Comparison of ENCODE assay signal across 1 cellular context in the genomic region with DNA sequence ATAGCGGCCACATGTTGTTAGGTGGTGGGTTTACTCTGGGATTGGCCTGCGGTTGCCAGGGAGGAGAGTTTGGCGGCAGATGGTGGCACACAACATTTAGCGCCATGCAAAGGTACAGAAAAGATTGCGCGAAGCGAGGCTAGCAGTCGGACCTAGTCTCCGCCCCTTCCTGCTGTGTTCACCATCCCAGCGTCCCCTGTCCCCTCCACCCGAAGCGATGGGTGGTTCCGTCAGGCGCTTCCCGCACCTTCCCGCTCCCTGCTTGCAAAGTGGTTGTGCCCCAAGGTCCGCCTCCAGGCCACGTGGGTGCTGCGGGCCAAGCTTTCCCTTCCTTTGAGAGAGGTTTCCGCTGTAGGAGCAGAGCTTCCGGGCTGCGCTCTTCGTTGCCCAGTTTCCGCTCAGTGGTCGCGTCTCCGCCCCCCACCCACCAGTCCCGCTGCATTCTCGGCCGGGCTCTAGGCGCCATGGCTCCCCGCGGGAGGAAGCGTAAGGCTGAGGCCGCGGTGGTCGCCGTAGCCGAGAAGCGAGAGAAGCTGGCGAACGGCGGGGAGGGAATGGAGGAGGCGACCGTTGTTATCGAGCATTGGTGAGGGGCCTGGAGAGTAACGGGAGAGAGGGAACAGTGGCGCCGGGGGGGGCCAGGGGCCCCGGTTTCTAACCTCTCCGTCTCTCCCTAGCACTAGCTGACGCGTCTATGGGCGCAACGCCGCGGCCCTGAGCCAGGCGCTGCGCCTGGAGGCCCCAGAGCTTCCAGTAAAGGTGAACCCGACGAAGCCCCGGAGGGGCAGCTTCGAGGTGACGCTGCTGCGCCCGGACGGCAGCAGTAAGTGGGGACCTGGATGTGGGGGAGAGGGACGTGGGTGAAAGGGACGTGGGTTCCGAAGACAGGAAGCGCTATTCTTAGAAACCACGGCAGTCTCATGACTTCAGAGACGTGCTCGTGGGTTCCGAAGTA.
TF ChIP-seq lines count a peak whose summit lies in the region.

A gene with protein sequence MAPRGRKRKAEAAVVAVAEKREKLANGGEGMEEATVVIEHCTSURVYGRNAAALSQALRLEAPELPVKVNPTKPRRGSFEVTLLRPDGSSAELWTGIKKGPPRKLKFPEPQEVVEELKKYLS (plus strand): TSS at position 360 of the 955 bp plus-strand sequence. CDS start 105 bp downstream, at position 465.

TF ChIP-seq in K562, 482 proteins besides CTCF, POLR2A, EP300 and RAD21 (continued from another document and continues in another):
- TF ChIP-seq, protein P1, sequence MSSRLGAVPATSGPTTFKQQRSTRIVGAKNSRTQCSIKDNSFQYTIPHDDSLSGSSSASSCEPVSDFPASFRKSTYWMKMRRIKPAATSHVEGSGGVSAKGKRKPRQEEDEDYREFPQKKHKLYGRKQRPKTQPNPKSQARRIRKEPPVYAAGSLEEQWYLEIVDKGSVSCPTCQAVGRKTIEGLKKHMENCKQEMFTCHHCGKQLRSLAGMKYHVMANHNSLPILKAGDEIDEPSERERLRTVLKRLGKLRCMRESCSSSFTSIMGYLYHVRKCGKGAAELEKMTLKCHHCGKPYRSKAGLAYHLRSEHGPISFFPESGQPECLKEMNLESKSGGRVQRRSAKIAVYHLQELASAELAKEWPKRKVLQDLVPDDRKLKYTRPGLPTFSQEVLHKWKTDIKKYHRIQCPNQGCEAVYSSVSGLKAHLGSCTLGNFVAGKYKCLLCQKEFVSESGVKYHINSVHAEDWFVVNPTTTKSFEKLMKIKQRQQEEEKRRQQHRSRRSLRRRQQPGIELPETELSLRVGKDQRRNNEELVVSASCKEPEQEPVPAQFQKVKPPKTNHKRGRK (tag; IDR thresholded peaks at IDR 0.05), result no peak
- TF ChIP-seq ARID1B (IDR thresholded peaks at IDR 0.05), result peak; percentile 60
- TF ChIP-seq OTX1 (CRISPR knock-in tag; IDR thresholded peaks at IDR 0.05), result peak; percentile 68; the same call in 1 of the 2 replicates
- peak; percentile 95 for TF ChIP-seq NBN (IDR thresholded peaks at IDR 0.05; ENCODE audit: low read depth)
- TF ChIP-seq CBX2 (IDR thresholded peaks at IDR 0.05; ENCODE audit: insufficient read depth, low read length, poor library complexity, severe bottlenecking), result no peak
- TF ChIP-seq ZNF586 (CRISPR knock-in tag; conservative IDR thresholded peaks at IDR 0.05), result no peak
- TF ChIP-seq, protein P2, sequence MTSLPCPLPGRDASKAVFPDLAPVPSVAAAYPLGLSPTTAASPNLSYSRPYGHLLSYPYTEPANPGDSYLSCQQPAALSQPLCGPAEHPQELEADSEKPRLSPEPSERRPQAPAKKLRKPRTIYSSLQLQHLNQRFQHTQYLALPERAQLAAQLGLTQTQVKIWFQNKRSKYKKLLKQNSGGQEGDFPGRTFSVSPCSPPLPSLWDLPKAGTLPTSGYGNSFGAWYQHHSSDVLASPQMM (CRISPR knock-in tag; IDR thresholded peaks at IDR 0.05), result 0 out of 2 replicates have a peak, but pooled peaks have one; percentile 41
- TF ChIP-seq, protein P3, sequence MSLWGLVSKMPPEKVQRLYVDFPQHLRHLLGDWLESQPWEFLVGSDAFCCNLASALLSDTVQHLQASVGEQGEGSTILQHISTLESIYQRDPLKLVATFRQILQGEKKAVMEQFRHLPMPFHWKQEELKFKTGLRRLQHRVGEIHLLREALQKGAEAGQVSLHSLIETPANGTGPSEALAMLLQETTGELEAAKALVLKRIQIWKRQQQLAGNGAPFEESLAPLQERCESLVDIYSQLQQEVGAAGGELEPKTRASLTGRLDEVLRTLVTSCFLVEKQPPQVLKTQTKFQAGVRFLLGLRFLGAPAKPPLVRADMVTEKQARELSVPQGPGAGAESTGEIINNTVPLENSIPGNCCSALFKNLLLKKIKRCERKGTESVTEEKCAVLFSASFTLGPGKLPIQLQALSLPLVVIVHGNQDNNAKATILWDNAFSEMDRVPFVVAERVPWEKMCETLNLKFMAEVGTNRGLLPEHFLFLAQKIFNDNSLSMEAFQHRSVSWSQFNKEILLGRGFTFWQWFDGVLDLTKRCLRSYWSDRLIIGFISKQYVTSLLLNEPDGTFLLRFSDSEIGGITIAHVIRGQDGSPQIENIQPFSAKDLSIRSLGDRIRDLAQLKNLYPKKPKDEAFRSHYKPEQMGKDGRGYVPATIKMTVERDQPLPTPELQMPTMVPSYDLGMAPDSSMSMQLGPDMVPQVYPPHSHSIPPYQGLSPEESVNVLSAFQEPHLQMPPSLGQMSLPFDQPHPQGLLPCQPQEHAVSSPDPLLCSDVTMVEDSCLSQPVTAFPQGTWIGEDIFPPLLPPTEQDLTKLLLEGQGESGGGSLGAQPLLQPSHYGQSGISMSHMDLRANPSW (CRISPR knock-in tag; IDR thresholded peaks at IDR 0.05), result no peak
- peak; percentile 65; the same call in 1 of the 2 replicates for TF ChIP-seq TCF7 (IDR thresholded peaks at IDR 0.05; ENCODE audit: borderline replicate concordance)
- TF ChIP-seq, protein P4, sequence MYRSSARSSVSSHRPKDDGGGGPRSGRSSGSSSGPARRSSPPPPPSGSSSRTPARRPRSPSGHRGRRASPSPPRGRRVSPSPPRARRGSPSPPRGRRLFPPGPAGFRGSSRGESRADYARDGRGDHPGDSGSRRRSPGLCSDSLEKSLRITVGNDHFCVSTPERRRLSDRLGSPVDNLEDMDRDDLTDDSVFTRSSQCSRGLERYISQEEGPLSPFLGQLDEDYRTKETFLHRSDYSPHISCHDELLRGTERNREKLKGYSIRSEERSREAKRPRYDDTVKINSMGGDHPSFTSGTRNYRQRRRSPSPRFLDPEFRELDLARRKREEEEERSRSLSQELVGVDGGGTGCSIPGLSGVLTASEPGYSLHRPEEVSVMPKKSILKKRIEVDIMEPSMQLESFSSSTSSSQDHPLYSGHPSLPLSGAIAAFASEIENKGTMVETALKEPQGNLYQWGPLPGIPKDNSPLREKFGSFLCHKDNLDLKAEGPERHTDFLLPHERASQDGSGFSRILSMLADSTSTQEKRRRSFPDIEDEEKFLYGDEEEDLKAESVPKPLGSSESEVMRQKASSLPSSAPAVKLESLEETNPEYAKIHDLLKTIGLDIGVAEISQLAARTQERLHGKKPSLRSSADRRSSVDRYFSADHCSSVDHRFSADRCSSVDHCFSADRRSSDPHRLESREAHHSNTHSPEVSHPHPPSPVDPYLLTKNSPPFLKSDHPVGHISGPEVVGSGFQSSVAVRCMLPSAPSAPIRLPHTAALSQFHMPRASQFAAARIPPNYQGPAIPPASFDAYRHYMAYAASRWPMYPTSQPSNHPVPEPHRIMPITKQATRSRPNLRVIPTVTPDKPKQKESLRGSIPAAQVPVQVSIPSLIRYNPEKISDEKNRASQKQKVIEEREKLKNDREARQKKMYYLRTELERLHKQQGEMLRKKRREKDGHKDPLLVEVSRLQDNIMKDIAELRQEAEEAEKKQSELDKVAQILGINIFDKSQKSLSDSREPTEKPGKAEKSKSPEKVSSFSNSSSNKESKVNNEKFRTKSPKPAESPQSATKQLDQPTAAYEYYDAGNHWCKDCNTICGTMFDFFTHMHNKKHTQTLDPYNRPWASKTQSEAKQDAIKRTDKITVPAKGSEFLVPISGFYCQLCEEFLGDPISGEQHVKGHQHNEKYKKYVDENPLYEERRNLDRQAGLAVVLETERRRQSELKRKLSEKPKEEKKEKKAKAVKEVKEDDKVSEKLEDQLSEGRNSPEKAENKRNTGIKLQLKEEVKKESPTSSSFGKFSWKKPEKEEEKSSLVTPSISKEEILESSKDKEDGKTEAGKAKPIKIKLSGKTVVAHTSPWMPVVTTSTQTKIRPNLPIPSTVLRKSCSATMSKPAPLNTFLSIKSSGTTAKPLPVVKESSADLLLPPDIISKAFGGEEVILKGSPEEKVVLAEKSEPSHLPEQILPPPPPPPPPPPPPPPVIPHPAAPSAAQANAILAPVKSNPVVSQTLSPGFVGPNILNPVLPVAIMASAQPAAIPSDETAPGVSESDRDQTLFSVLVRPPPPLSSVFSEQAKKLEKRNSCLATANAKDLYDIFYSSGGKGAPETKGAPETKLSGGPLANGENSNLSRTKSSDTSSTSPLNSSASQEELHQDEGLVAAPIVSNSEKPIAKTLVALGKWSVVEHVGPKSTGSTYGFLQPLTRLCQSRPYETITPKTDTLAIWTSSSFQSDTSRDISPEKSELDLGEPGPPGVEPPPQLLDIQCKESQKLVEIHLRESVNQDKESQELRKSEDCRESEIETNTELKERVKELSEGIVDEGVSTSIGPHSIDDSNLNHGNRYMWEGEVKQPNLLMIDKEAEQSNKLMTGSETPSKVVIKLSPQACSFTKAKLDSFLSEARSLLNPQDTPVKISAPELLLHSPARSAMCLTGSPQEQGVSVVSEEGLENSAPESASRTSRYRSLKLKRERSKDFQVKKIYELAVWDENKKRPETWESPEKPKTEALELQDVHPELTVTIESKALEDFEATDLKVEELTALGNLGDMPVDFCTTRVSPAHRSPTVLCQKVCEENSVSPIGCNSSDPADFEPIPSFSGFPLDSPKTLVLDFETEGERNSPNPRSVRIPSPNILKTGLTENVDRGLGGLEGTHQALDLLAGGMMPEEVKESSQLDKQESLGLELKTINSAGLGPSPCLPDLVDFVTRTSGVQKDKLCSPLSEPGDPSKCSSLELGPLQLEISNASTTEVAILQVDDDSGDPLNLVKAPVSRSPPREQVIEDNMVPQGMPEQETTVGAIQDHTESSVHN (IDR thresholded peaks at IDR 0.05; ENCODE audit: borderline replicate concordance in 1 of 2, low read depth in 1 of 2), result no peak
- TF ChIP-seq BRF1 (IDR thresholded peaks at IDR 0.05; ENCODE audit: borderline replicate concordance, extremely low read depth, insufficient read length), result no peak
- no peak for TF ChIP-seq MED1 (CRISPR knock-in tag; IDR thresholded peaks at IDR 0.05; ENCODE audit: borderline replicate concordance)
- TF ChIP-seq CREM (IDR thresholded peaks at IDR 0.05; ENCODE audit: low read depth), result peak; percentile 90
- TF ChIP-seq, protein P5, sequence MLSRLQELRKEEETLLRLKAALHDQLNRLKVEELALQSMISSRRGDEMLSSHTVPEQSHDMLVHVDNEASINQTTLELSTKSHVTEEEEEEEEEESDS (CRISPR knock-in tag; IDR thresholded peaks at IDR 0.05), result no peak
- TF ChIP-seq, protein P6, sequence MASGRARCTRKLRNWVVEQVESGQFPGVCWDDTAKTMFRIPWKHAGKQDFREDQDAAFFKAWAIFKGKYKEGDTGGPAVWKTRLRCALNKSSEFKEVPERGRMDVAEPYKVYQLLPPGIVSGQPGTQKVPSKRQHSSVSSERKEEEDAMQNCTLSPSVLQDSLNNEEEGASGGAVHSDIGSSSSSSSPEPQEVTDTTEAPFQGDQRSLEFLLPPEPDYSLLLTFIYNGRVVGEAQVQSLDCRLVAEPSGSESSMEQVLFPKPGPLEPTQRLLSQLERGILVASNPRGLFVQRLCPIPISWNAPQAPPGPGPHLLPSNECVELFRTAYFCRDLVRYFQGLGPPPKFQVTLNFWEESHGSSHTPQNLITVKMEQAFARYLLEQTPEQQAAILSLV (tag; IDR thresholded peaks at IDR 0.05), result no peak
- TF ChIP-seq, protein P7, sequence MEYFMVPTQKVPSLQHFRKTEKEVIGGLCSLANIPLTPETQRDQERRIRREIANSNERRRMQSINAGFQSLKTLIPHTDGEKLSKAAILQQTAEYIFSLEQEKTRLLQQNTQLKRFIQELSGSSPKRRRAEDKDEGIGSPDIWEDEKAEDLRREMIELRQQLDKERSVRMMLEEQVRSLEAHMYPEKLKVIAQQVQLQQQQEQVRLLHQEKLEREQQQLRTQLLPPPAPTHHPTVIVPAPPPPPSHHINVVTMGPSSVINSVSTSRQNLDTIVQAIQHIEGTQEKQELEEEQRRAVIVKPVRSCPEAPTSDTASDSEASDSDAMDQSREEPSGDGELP (CRISPR knock-in tag; IDR thresholded peaks at IDR 0.05; ENCODE audit: borderline replicate concordance), result peak; percentile 91
- TF ChIP-seq, protein P8, sequence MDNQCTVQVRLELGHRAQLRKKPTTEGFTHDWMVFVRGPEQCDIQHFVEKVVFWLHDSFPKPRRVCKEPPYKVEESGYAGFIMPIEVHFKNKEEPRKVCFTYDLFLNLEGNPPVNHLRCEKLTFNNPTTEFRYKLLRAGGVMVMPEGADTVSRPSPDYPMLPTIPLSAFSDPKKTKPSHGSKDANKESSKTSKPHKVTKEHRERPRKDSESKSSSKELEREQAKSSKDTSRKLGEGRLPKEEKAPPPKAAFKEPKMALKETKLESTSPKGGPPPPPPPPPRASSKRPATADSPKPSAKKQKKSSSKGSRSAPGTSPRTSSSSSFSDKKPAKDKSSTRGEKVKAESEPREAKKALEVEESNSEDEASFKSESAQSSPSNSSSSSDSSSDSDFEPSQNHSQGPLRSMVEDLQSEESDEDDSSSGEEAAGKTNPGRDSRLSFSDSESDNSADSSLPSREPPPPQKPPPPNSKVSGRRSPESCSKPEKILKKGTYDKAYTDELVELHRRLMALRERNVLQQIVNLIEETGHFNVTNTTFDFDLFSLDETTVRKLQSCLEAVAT (IDR thresholded peaks at IDR 0.05), result peak; percentile 56 to 61; a peak in 2 of 4 replicates
- TF ChIP-seq ZKSCAN8 (CRISPR knock-in tag; IDR thresholded peaks at IDR 0.05), result no peak
- no peak for TF ChIP-seq SRSF9 (IDR thresholded peaks at IDR 0.05; ENCODE audit: borderline replicate concordance, low read depth, low read length)
- 0 out of 2 replicates have a peak, but pooled peaks have one; percentile 59 for TF ChIP-seq RUNX1 (IDR thresholded peaks at IDR 0.05; ENCODE audit: low read depth)
- TF ChIP-seq, protein P9, sequence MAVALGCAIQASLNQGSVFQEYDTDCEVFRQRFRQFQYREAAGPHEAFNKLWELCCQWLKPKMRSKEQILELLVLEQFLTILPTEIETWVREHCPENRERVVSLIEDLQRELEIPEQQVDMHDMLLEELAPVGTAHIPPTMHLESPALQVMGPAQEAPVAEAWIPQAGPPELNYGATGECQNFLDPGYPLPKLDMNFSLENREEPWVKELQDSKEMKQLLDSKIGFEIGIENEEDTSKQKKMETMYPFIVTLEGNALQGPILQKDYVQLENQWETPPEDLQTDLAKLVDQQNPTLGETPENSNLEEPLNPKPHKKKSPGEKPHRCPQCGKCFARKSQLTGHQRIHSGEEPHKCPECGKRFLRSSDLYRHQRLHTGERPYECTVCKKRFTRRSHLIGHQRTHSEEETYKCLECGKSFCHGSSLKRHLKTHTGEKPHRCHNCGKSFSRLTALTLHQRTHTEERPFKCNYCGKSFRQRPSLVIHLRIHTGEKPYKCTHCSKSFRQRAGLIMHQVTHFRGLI (CRISPR knock-in tag; IDR thresholded peaks at IDR 0.05), result no peak
- TF ChIP-seq HNRNPLL (IDR thresholded peaks at IDR 0.05; ENCODE audit: low read depth, low read length, poor library complexity, severe bottlenecking), result peak; percentile 91
- TF ChIP-seq, protein P10, sequence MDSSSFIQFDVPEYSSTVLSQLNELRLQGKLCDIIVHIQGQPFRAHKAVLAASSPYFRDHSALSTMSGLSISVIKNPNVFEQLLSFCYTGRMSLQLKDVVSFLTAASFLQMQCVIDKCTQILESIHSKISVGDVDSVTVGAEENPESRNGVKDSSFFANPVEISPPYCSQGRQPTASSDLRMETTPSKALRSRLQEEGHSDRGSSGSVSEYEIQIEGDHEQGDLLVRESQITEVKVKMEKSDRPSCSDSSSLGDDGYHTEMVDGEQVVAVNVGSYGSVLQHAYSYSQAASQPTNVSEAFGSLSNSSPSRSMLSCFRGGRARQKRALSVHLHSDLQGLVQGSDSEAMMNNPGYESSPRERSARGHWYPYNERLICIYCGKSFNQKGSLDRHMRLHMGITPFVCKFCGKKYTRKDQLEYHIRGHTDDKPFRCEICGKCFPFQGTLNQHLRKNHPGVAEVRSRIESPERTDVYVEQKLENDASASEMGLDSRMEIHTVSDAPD (CRISPR knock-in tag; IDR thresholded peaks at IDR 0.05), result no peak
- no peak for TF ChIP-seq NCOA6 (IDR thresholded peaks at IDR 0.05)
